ENCODE assay signal across 11 cellular contexts in the genomic region with DNA sequence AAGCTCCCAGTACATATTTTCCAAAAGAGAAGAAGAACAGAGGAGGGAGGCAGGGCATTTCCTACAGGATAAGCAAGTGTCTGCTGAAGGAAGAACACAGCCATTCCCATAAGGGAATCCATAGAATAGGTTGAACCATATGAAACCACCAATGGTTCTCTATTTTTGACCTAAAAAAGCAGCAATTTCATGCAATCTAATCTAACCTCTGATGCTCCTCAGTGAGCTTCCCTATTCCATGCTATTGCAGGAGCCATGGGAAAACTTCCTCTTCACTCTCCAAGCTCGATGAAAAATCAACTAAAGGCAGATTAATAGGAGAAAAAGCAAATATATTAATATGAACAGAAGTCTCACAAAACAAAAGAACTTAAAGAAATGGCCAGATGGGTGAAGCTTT. TPM values are rescaled to one million over a fixed set of nuclear protein-coding genes. Genes with fewer than 3 reads are reported as not detected.
A peak's percentile ranks its signal among the peaks of the same experiment; 100 is the strongest.
DNase-seq lines count a peak whose midpoint lies in the region; ATAC-seq and TF ChIP-seq lines count a peak whose summit lies in the region.
"Had no signal": no experiment of that assay in that cellular context is flagged by ENCODE, and none has a peak within 500 bp of the region (broad histone marks: within the 10 kb centered on the region; RNA-seq: fewer than 3 reads in every experiment).

No MANE protein-coding gene starts in this region.

- H3K79me2 ChIP-seq in OCI-LY7 (ENCODE audit: insufficient read depth, low read depth, low read length), result 0 out of 2 replicates have a peak, but pooled peaks cover 3% of the 10 kb centered on the region

- H3K9me2 ChIP-seq in OCI-LY7 (ENCODE audit: insufficient read depth, low read length), result no peaks in the 10 kb centered on the region

- CTCF ChIA-PET in OCI-LY7 (lab: Charles Lee; ENCODE audit: unreplicated experiment), result interaction anchor here (1.1 to 1.2 kb wide), 2 partner anchors 14 to 16 kb away, joined by 4 read pairs; no protein-coding TSS in a partner anchor

- intact Hi-C loops in heart left ventricle (cut with DNase I) (loop anchor here in 2 of 10 donors (10.0 kb wide), 1 partner anchor 45 kb away; no protein-coding TSS in a partner anchor), cardiac septum (cut with DNase I) (no loop called here), OCI-LY7 (cut with micrococcal nuclease; ENCODE audit: unreplicated experiment) (loop anchor here (2.0 kb wide), 1 partner anchor 19 kb away; no protein-coding TSS in a partner anchor), lower lobe of right lung (cut with DNase I) (no loop called here), transverse colon (cut with DNase I; ENCODE audit: low total_unique reads) (no loop called here), aorta (cut with DNase I) (no loop called here)

- ATAC-seq in heart left ventricle (no peak), lower lobe of right lung (peak in 1 of 2 donors; percentile 37), aorta (ENCODE audit: low FRiP score) (no peak)
- ATAC-seq: stimulated activated naive B cell treated with anti-CD40 and anti-IgM and Interleukin-4, amounts not matched to agents 10 μg/mL and 1 μg/mL and 100 μg/mL, for 72 hours had no signal

- POLR2A ChIA-PET in OCI-LY7 (lab: Charles Lee), result interaction anchor here (1.0 to 2.2 kb wide), 7 partner anchors 9 to 51 kb away, joined by 3 to 28 read pairs (median 7); no protein-coding TSS in a partner anchor

- H4K20me1 ChIP-seq in OCI-LY7 (ENCODE audit: insufficient read depth, low read length), result no peaks in the 10 kb centered on the region

- no peak for DNase-seq in heart left ventricle
- DNase-seq in cardiac septum (ENCODE audit: low spot score), result no peak
- no peak for DNase-seq in OCI-LY7 (ENCODE audit: low spot score)
- DNase-seq in lower lobe of right lung, result no peak
- no peak for DNase-seq in transverse colon
- DNase-seq in NCI-H526 (lab: John Stamatoyannopoulos, UW), result no peak
- DNase-seq in aorta, result no peak
- DNase-seq in islet precursor cell, result no peak
- DNase-seq: brain microvascular endothelial cell; stimulated activated naive B cell treated with anti-CD40 and anti-IgM and Interleukin-4, amounts not matched to agents 10 μg/mL and 1 μg/mL and 100 μg/mL, for 72 hours had no signal

- TF ChIP-seq POLR2A in heart left ventricle (IDR thresholded peaks at IDR 0.05) (no peak), transverse colon (IDR thresholded peaks at IDR 0.05) (no peak)

- peak overlapping the region; percentile 70; the same call in 1 of the 2 replicates for H2AFZ ChIP-seq in OCI-LY7 (ENCODE audit: low read length)

- no TSS peak for BruUV-seq in OCI-LY7 (replicated peaks; lab: Mats Ljungman, UMichigan)

- H3K27ac ChIP-seq in heart left ventricle (peak overlapping the region in 11 of 12 donors; percentile 15 to 78 (median 55)), OCI-LY7 (ENCODE audit: low read depth, low read length, poor library complexity, severe bottlenecking) (peak overlapping the region; percentile 93), lower lobe of right lung (peak overlapping the region; percentile 74), transverse colon (peak overlapping the region; percentile 10 to 62 (median 52)), aorta (ENCODE audit: low read depth in 1 of 2, low read length in 2 of 2) (no peak overlapping the region)
- H3K27ac ChIP-seq: brain microvascular endothelial cell, prostate gland had no signal

- WGBS in heart left ventricle, 4 donors, result 31 to 61% (median 47%) methylated on average over 1 of the region's 1 CpG
- WGBS in transverse colon (ENCODE audit: low coverage in 1 of 2), 2 donors, result 54% methylated on average over 1 of the region's 1 CpG; no CpG with 5 or more reads in 1 of the 2 donors
- 37 to 47% methylated on average over 1 of the region's 1 CpG for WGBS in aorta, 2 donors

- H3K36me3 ChIP-seq in heart left ventricle (no peaks in the 10 kb centered on the region), OCI-LY7 (ENCODE audit: insufficient read depth, low read length) (no peaks in the 10 kb centered on the region; the same call in 1 of the 2 replicates), lower lobe of right lung (no peaks in the 10 kb centered on the region), transverse colon (no peaks in the 10 kb centered on the region), aorta (ENCODE audit: control insufficient read depth in 1 of 2, insufficient read depth in 2 of 2, low read length in 1 of 2) (no peaks in the 10 kb centered on the region)
- H3K36me3 ChIP-seq: brain microvascular endothelial cell, prostate gland had no signal

- TF ChIP-seq CTCF in heart left ventricle (IDR thresholded peaks at IDR 0.05), result no peak
- no peak for TF ChIP-seq CTCF in OCI-LY7 (conservative IDR thresholded peaks at IDR 0.05; ENCODE audit: low read length)
- TF ChIP-seq CTCF in lower lobe of right lung (IDR thresholded peaks at IDR 0.05), result no peak
- TF ChIP-seq CTCF in transverse colon (IDR thresholded peaks at IDR 0.05), result no peak

- TF ChIP-seq EP300 in transverse colon (IDR thresholded peaks at IDR 0.05; ENCODE audit: low read depth), result no peak

- in situ Hi-C loops in transverse colon (cut with MboI; ENCODE audit: low pct_ligation_motif_present in 1 of 4, low pct_unique_long_range_greater_than_20kb in 1 of 4, low sequenced_read_pairs in 3 of 4), result no loop called here

- H3K4me2 ChIP-seq in OCI-LY7 (ENCODE audit: low read length), result peak overlapping the region; percentile 72

- no peak overlapping the region for H3K4me3 ChIP-seq in heart left ventricle
- H3K4me3 ChIP-seq in OCI-LY7 (ENCODE audit: low read depth, low read length, poor library complexity, severe bottlenecking), result peak overlapping the region; percentile 47
- H3K4me3 ChIP-seq in lower lobe of right lung, result no peak overlapping the region
- H3K4me3 ChIP-seq in transverse colon, result no peak overlapping the region
- H3K4me3 ChIP-seq in aorta (ENCODE audit: low read length in 2 of 2), result no peak overlapping the region
- H3K4me3 ChIP-seq: prostate gland had no signal

- H3K4me1 ChIP-seq in heart left ventricle (peaks cover 0 to 75% (median 36%) of the 10 kb centered on the region in 12 donors), OCI-LY7 (ENCODE audit: insufficient read depth, low read length, poor library complexity, severe bottlenecking) (peaks cover 73% of the 10 kb centered on the region), lower lobe of right lung (peaks cover 59% of the 10 kb centered on the region), transverse colon (peaks cover 0 to 33% (median 0%) of the 10 kb centered on the region in 4 donors), aorta (ENCODE audit: control insufficient read depth in 1 of 2, insufficient read depth in 2 of 2, low read length in 2 of 2) (no peaks in the 10 kb centered on the region)
- H3K4me1 ChIP-seq: prostate gland had no signal

- H3K9me3 ChIP-seq in heart left ventricle, result no peaks in the 10 kb centered on the region
- no peaks in the 10 kb centered on the region for H3K9me3 ChIP-seq in OCI-LY7 (ENCODE audit: low read length)
- no peaks in the 10 kb centered on the region for H3K9me3 ChIP-seq in lower lobe of right lung
- no peaks in the 10 kb centered on the region for H3K9me3 ChIP-seq in transverse colon
- H3K9me3 ChIP-seq in aorta (ENCODE audit: control insufficient read depth, low read length), result no peaks in the 10 kb centered on the region
- H3K9me3 ChIP-seq: prostate gland had no signal

- H3K27me3 ChIP-seq in heart left ventricle, result no peaks in the 10 kb centered on the region
- no peaks in the 10 kb centered on the region for H3K27me3 ChIP-seq in lower lobe of right lung (ENCODE audit: low read depth)
- no peaks in the 10 kb centered on the region for H3K27me3 ChIP-seq in transverse colon
- no peaks in the 10 kb centered on the region for H3K27me3 ChIP-seq in aorta (ENCODE audit: control insufficient read depth in 1 of 2, insufficient read depth in 2 of 2, low read length in 1 of 2)
- H3K27me3 ChIP-seq: brain microvascular endothelial cell had no signal

RNA-seq across cellular contexts. Expression of a gene that starts 50.5 kb away (rescaled TPM):
- 100 to 1,000 TPM in 5 of 9 donors, 10 to 100 TPM in 4; 70.8 to 148 (median 102) TPM for total RNA-seq in heart left ventricle
- polyA plus RNA-seq in heart left ventricle, result 100 to 1,000 TPM in 1 of 2 donors, 10 to 100 TPM in 1; 18.1 to 103 TPM
- total RNA-seq in cardiac septum, result 98.7 TPM
- total RNA-seq in OCI-LY7 (2014; rRNA removed; shearing (Covaris generic)), result 13.5 and 16.0 TPM in 2 replicates
- 6.2 and 7.8 TPM in 2 replicates for total RNA-seq in OCI-LY7 (2022)
- 45.5 TPM for total RNA-seq in lower lobe of right lung
- 100 to 1,000 TPM in 2 of 4 donors, 10 to 100 TPM in 2; 63.0 to 144 (median 97.8) TPM for total RNA-seq in transverse colon
- total RNA-seq in aorta, result 10 to 100 TPM; 11.3 to 27.6 TPM
- polyA plus RNA-seq in aorta, result 1 to 10 TPM; 2.9 to 9.1 TPM

Comparison
In these comparisons a context has a peak if more than half of its experiments do, and no peak if none do; other contexts are left out.
1. H3K27ac ChIP-seq: peak in heart left ventricle (11 of 12), OCI-LY7 (single experiment), lower lobe of right lung (single experiment) and transverse colon (4 of 4); none in aorta (0 of 2).